Comparison of ENCODE assay signal across 13 cellular contexts in genomic region chr12:29350080-29350479, GRCh38. TPM values are rescaled to one million over a fixed set of nuclear protein-coding genes. Genes with fewer than 3 reads are reported as not detected.
DNase-seq lines count a peak whose midpoint lies in the region; ATAC-seq, FAIRE-seq and TF ChIP-seq lines count a peak whose summit lies in the region.
"Had no signal": no experiment of that assay in that cellular context is flagged by ENCODE, and none has a peak within 500 bp of the region (broad histone marks: within the 10 kb centered on the region; RNA-seq: fewer than 3 reads in every experiment).

No MANE protein-coding gene starts in this region.

- no peak for ATAC-seq in GM19397 (IDR thresholded peaks at IDR 0.05; ENCODE audit: unreplicated experiment)
- no peak for ATAC-seq in Right ventricle myocardium superior (ENCODE audit: poor library complexity)
- no peak for ATAC-seq in HG03432 (IDR thresholded peaks at IDR 0.05; ENCODE audit: unreplicated experiment)
- ATAC-seq: activated CD4-positive, CD25-positive, alpha-beta regulatory T cell treated with anti-CD3 and anti-CD28 coated beads, Interleukin-2, amount 50 U/mL, for 24 hours; psoas muscle had no signal

- no peak for FAIRE-seq in astrocyte (lab: Jason Lieb, UNC)

- no peak overlapping the region for H3K27ac ChIP-seq in astrocyte (ENCODE audit: low read depth, low read length)
- H3K27ac ChIP-seq: psoas muscle had no signal

- H3K4me3 Mint-ChIP-seq in astrocyte (ENCODE audit: unreplicated experiment) (no peak overlapping the region), glutamatergic neuron (ENCODE audit: unreplicated experiment) (no peak overlapping the region)

- H3K27me3 ChIP-seq in astrocyte (ENCODE audit: insufficient read depth, low read length) (no peaks in the 10 kb centered on the region), kidney epithelial cell (ENCODE audit: control insufficient read depth, insufficient read depth, low read length) (no peaks in the 10 kb centered on the region)

- H3K4me3 ChIP-seq in astrocyte (ENCODE audit: insufficient read depth, low read depth, low read length) (no peak overlapping the region), kidney epithelial cell (ENCODE audit: low read depth, low read length) (no peak overlapping the region)
- H3K4me3 ChIP-seq: psoas muscle had no signal

- H3K27ac Mint-ChIP-seq in astrocyte (ENCODE audit: unreplicated experiment) (no peak overlapping the region), glutamatergic neuron (ENCODE audit: unreplicated experiment) (no peak overlapping the region)

- no peaks in the 10 kb centered on the region for H3K79me2 ChIP-seq in astrocyte (ENCODE audit: insufficient read depth, low read length)

- intact Hi-C loops in Right ventricle myocardium superior (cut with DNase I): no loop called here

- H3K4me2 ChIP-seq in astrocyte (ENCODE audit: low read length): no peak overlapping the region

- H3K4me1 ChIP-seq in astrocyte (ENCODE audit: insufficient read depth, low read length): no peaks in the 10 kb centered on the region
- H3K4me1 ChIP-seq: psoas muscle had no signal

- H3K27me3 Mint-ChIP-seq in astrocyte (ENCODE audit: low read depth, unreplicated experiment): no peaks in the 10 kb centered on the region
- no peaks in the 10 kb centered on the region for H3K27me3 Mint-ChIP-seq in glutamatergic neuron (ENCODE audit: unreplicated experiment)

- TF ChIP-seq CTCF in astrocyte (IDR thresholded peaks at IDR 0.05; ENCODE audit: insufficient read depth, low read depth, low read length): no peak
- no peak for TF ChIP-seq CTCF in kidney epithelial cell (IDR thresholded peaks at IDR 0.05; ENCODE audit: insufficient read depth, low read length, poor library complexity, severe bottlenecking)
- TF ChIP-seq CTCF in glutamatergic neuron (IDR thresholded peaks at IDR 0.05; ENCODE audit: partially characterized antibody, unreplicated experiment): no peak

- H3K9me3 ChIP-seq in astrocyte (ENCODE audit: insufficient read depth, low read depth, low read length): no peaks in the 10 kb centered on the region
- H3K9me3 ChIP-seq: psoas muscle had no signal

- H3K9ac ChIP-seq in astrocyte (ENCODE audit: low read length): no peak overlapping the region

- no peak overlapping the region for H2AFZ ChIP-seq in astrocyte (ENCODE audit: low read depth, low read length)

- no peaks in the 10 kb centered on the region for H3K4me1 Mint-ChIP-seq in astrocyte (ENCODE audit: low read depth, unreplicated experiment)
- H3K4me1 Mint-ChIP-seq in glutamatergic neuron (ENCODE audit: low read depth, unreplicated experiment): no peaks in the 10 kb centered on the region

- no peaks in the 10 kb centered on the region for H3K36me3 Mint-ChIP-seq in astrocyte (ENCODE audit: low read depth, unreplicated experiment)
- no peaks in the 10 kb centered on the region for H3K36me3 Mint-ChIP-seq in glutamatergic neuron (ENCODE audit: unreplicated experiment)

- no peaks in the 10 kb centered on the region for H4K20me1 ChIP-seq in astrocyte (ENCODE audit: insufficient read depth, low read length)

- H3K36me3 ChIP-seq in astrocyte (ENCODE audit: insufficient read depth, low read length) (peaks cover 9% of the 10 kb centered on the region), kidney epithelial cell (ENCODE audit: control insufficient read depth, insufficient read depth, low read length) (no peaks in the 10 kb centered on the region)

- no peaks in the 10 kb centered on the region for H3K9me3 Mint-ChIP-seq in astrocyte (ENCODE audit: unreplicated experiment)
- no peaks in the 10 kb centered on the region for H3K9me3 Mint-ChIP-seq in glutamatergic neuron (ENCODE audit: unreplicated experiment)

- DNase-seq in DMS79 treated with DMSO at 0.1 percent for 48 hours (lab: John Stamatoyannopoulos, UW): peak; percentile 53
- DNase-seq in M059J (ENCODE audit: low read depth): peak; percentile 42
- DNase-seq in astrocyte (ENCODE audit: low read depth): peak; percentile 25
- peak; percentile 2 for DNase-seq in kidney epithelial cell (ENCODE audit: low read depth)
- no peak for DNase-seq in glutamatergic neuron
- DNase-seq in Right ventricle myocardium superior: no peak
- DNase-seq: activated naive CD4-positive, alpha-beta T cell treated with Interleukin-2 at 50 U/mL for 16 hours; KBM-7; psoas muscle; RPMI8226 had no signal

RNA-seq across cellular contexts. Expression of gene ERGIC2, which starts 30.9 kb away (rescaled TPM):
- total RNA-seq in M059J (2014; rRNA removed; shearing (Covaris generic)): 121 and 187 TPM in 2 replicates
- total RNA-seq in astrocyte (81.5 and 93.3 TPM in 2 replicates), kidney epithelial cell (49.6 and 53.7 TPM in 2 replicates), glutamatergic neuron (ENCODE audit: unreplicated experiment) (31.5 TPM), Right ventricle myocardium superior (72.4 TPM)

Comparison
In these comparisons a context has a peak if more than half of its experiments do, and no peak if none do; other contexts are left out.
1. DNase-seq: peak in DMS79 treated with DMSO at 0.1 percent for 48 hours (single experiment), M059J (single experiment), astrocyte (single experiment) and kidney epithelial cell (single experiment); none in glutamatergic neuron (single experiment) and Right ventricle myocardium superior (single experiment).